ENCODE assay signal across 16 cellular contexts in the genomic region with DNA sequence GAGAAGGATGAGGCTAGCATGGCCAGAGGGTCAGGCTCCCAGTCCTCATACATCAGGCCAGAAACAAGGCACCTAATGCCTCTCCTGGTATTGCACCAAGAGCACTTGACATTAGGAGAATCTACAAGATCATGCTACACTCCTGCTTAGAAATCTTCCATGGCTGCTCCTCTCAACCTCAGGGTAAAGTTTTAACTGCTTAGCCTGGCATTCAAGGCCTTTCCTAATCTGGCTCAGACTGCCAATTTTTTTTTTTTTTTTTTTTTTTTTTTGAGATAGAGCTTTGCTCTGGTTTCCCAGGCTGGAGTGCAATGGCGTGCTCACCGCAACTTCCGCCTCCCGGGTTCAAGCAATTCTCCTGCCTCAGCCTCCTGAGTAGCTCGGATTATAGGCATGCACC. TPM values are rescaled to one million over a fixed set of nuclear protein-coding genes. Genes with fewer than 3 reads are reported as not detected.
A peak's percentile ranks its signal among the peaks of the same experiment; 100 is the strongest.
DNase-seq lines count a peak whose midpoint lies in the region; ATAC-seq and TF ChIP-seq lines count a peak whose summit lies in the region.
"Had no signal": no experiment of that assay in that cellular context is flagged by ENCODE, and none has a peak within 500 bp of the region (broad histone marks: within the 10 kb centered on the region; RNA-seq: fewer than 3 reads in every experiment).

No MANE protein-coding gene starts in this region.

- H3K79me2 ChIP-seq in H9 (ENCODE audit: insufficient read depth, low read length): peaks cover 1% of the 10 kb centered on the region; the same call in 1 of the 2 replicates

- no peaks in the 10 kb centered on the region for H4K20me1 ChIP-seq in H9 (ENCODE audit: control insufficient read depth, insufficient read depth, insufficient read length)

- no peak overlapping the region for H3T11ph ChIP-seq in H9 (ENCODE audit: low read length)

- no peak overlapping the region for H4K5ac ChIP-seq in H9 (ENCODE audit: insufficient read length, low read depth, low read length)

- H3K27ac Mint-ChIP-seq in H9 (0 out of 7 replicates have a peak overlapping the region, but pooled peaks of 1 of the 3 experiments have one; percentile 3), T-helper 17 cell (peak overlapping the region; percentile 37), endothelial cell (ENCODE audit: unreplicated experiment) (peak overlapping the region; percentile 93), osteocyte (ENCODE audit: unreplicated experiment) (peak overlapping the region; percentile 35)
- H3K27ac Mint-ChIP-seq: B cell; CD8-positive, alpha-beta T cell had no signal

- H3K9ac ChIP-seq in H9 (ENCODE audit: extremely low read depth, insufficient read length, low read length): no peak overlapping the region
- H3K9ac ChIP-seq: BLaER1 treated with 17β-estradiol and CSF1 and Interleukin-3, amounts not matched to agents 10 nM and 100 nM had no signal

- no peaks in the 10 kb centered on the region for H3K27me3 ChIP-seq in H9 (ENCODE audit: insufficient read depth, low read length)
- H3K27me3 ChIP-seq: BLaER1 treated with 17β-estradiol and CSF1 and Interleukin-3, amounts not matched to agents 10 nM and 100 nM had no signal

- H3K23me2 ChIP-seq in H9 (ENCODE audit: insufficient read length, low read depth, low read length, poor library complexity, severe bottlenecking): no peaks in the 10 kb centered on the region

- no peaks in the 10 kb centered on the region; the same call in 1 of the 2 replicates for H3K27me3 Mint-ChIP-seq in H9 (ENCODE audit: low read depth)
- no peaks in the 10 kb centered on the region for H3K27me3 Mint-ChIP-seq in T-helper 17 cell
- H3K27me3 Mint-ChIP-seq in endothelial cell (ENCODE audit: unreplicated experiment): no peaks in the 10 kb centered on the region
- no peaks in the 10 kb centered on the region for H3K27me3 Mint-ChIP-seq in osteocyte (ENCODE audit: unreplicated experiment)
- H3K27me3 Mint-ChIP-seq: B cell had no signal

- H4K8ac ChIP-seq in H9 (replicated peaks; ENCODE audit: insufficient read length, low read depth, low read length): peak overlapping the region; percentile 29

- H3K9me3 ChIP-seq in H9 (ENCODE audit: control insufficient read depth, low read depth, low read length) (no peaks in the 10 kb centered on the region), T-helper 17 cell (ENCODE audit: control insufficient read depth, low read length, poor library complexity, severe bottlenecking) (no peaks in the 10 kb centered on the region)
- H3K9me3 ChIP-seq: BLaER1 treated with 17β-estradiol and CSF1 and Interleukin-3, amounts not matched to agents 10 nM and 100 nM had no signal

- no peak overlapping the region for H3K4me2 ChIP-seq in H9 (ENCODE audit: insufficient read depth, insufficient read length, low read length)
- H3K4me2 ChIP-seq: BLaER1 treated with 17β-estradiol and CSF1 and Interleukin-3, amounts not matched to agents 10 nM and 100 nM had no signal

- no peak overlapping the region for H2BK12ac ChIP-seq in H9 (ENCODE audit: insufficient read length, low read depth, low read length)

- DNase-seq in H9 (no peak), T-helper 17 cell (no peak), endothelial cell (ENCODE audit: low spot score) (no peak), osteocyte (ENCODE audit: extremely low spot score, unreplicated experiment) (no peak), amygdala (lab: John Stamatoyannopoulos, UW) (no peak)
- DNase-seq: Calu3; CD8-positive, alpha-beta T cell; DMS 273 treated with DMSO at 0.1 percent for 48 hours; DMS53; DND-41; GOT3; H7 had no signal

- H3K4me3 Mint-ChIP-seq in H9 (peak overlapping the region in 1 of 2 experiments; percentile 12; a peak in 1 of 5 replicates), T-helper 17 cell (no peak overlapping the region), endothelial cell (ENCODE audit: unreplicated experiment) (no peak overlapping the region), osteocyte (ENCODE audit: unreplicated experiment) (no peak overlapping the region)
- H3K4me3 Mint-ChIP-seq: B cell; CD8-positive, alpha-beta T cell had no signal

- no peak for ATAC-seq in T-helper 17 cell
- ATAC-seq in GM21529 (IDR thresholded peaks at IDR 0.05; ENCODE audit: unreplicated experiment): no peak
- no peak for ATAC-seq in GM19455 (IDR thresholded peaks at IDR 0.05; ENCODE audit: unreplicated experiment)
- ATAC-seq: CD8-positive, alpha-beta T cell had no signal

- no peak overlapping the region for H3K14ac ChIP-seq in H9 (ENCODE audit: insufficient read depth, low read length)

- no peak overlapping the region for H2AK5ac ChIP-seq in H9 (ENCODE audit: insufficient read length, low read length)

- peaks cover 12 to 19% of the 10 kb centered on the region in 2 experiments for H3K4me1 Mint-ChIP-seq in H9
- H3K4me1 Mint-ChIP-seq in T-helper 17 cell: peaks cover 21% of the 10 kb centered on the region
- H3K4me1 Mint-ChIP-seq in endothelial cell (ENCODE audit: unreplicated experiment): peaks cover 26% of the 10 kb centered on the region
- peaks cover 28% of the 10 kb centered on the region for H3K4me1 Mint-ChIP-seq in osteocyte (ENCODE audit: unreplicated experiment)

- H3K4ac ChIP-seq in H9 (ENCODE audit: low read depth, low read length): no peak overlapping the region

- H3K4me1 ChIP-seq in H9 (ENCODE audit: insufficient read depth, low read length): no peaks in the 10 kb centered on the region

- TF ChIP-seq CTCF in H9 (conservative IDR thresholded peaks at IDR 0.05) (no peak), endothelial cell (IDR thresholded peaks at IDR 0.05; ENCODE audit: unreplicated experiment) (no peak), osteocyte (IDR thresholded peaks at IDR 0.05) (no peak)

- no CpG with 5 or more reads among the region's 5 CpGs for WGBS in H9 (ENCODE audit: extremely low coverage, insufficient read length, low lambda C conversion rate)

- H4K91ac ChIP-seq in H9 (ENCODE audit: insufficient read length, low read depth, low read length): no peak overlapping the region

- H3K79me1 ChIP-seq in H9 (ENCODE audit: insufficient read depth, low read depth, low read length, poor library complexity, severe bottlenecking): peaks cover 3% of the 10 kb centered on the region

- H2BK15ac ChIP-seq in H9 (ENCODE audit: low read depth, low read length): no peak overlapping the region

- H2BK20ac ChIP-seq in H9 (ENCODE audit: low read depth, low read length, poor library complexity, severe bottlenecking): no peak overlapping the region

- H3K9me3 Mint-ChIP-seq in H9: no peaks in the 10 kb centered on the region
- no peaks in the 10 kb centered on the region for H3K9me3 Mint-ChIP-seq in endothelial cell (ENCODE audit: unreplicated experiment)
- H3K9me3 Mint-ChIP-seq in osteocyte (ENCODE audit: unreplicated experiment): no peaks in the 10 kb centered on the region
- H3K9me3 Mint-ChIP-seq: CD8-positive, alpha-beta T cell had no signal

- H2BK120ac ChIP-seq in H9 (ENCODE audit: low read depth, low read length, poor library complexity, severe bottlenecking): no peak overlapping the region

- no peak overlapping the region for H3K23ac ChIP-seq in H9 (ENCODE audit: insufficient read length, low read depth, low read length)

- H3K18ac ChIP-seq in H9 (ENCODE audit: insufficient read length, low read depth, low read length): no peak overlapping the region

- H3K27ac ChIP-seq in H9 (ENCODE audit: insufficient read length, low read depth, low read length): no peak overlapping the region
- H3K27ac ChIP-seq: BLaER1 treated with 17β-estradiol and CSF1 and Interleukin-3, amounts not matched to agents 10 nM and 100 nM had no signal

- H3K36me3 Mint-ChIP-seq in H9 (ENCODE audit: insufficient read depth in 1 of 3, low read depth in 3 of 3): peaks cover 5 to 39% (median 28%) of the 10 kb centered on the region in 3 experiments; a peak in 6 of 7 replicates
- no peaks in the 10 kb centered on the region for H3K36me3 Mint-ChIP-seq in T-helper 17 cell (ENCODE audit: low read depth)
- H3K36me3 Mint-ChIP-seq in endothelial cell (ENCODE audit: low read depth, unreplicated experiment): no peaks in the 10 kb centered on the region
- H3K36me3 Mint-ChIP-seq in osteocyte (ENCODE audit: unreplicated experiment): peaks cover 14% of the 10 kb centered on the region

- no peak overlapping the region for H2AFZ ChIP-seq in H9 (ENCODE audit: low read length)

- H2BK5ac ChIP-seq in H9 (ENCODE audit: insufficient read length, low read length): no peak overlapping the region

- H3K56ac ChIP-seq in H9 (ENCODE audit: insufficient read length, low read depth, low read length): no peak overlapping the region

RNA-seq across cellular contexts. Expression of a gene that starts 8.2 kb away (rescaled TPM):
- total RNA-seq in H9 (2021) (61.9 and 62.9 TPM in 2 replicates), T-helper 17 cell (10 to 100 TPM; 28.2 to 33.5 TPM), endothelial cell (ENCODE audit: unreplicated experiment) (91.7 TPM), osteocyte (70.2 and 77.4 TPM in 2 replicates)

RNA-seq across cellular contexts. Expression of a gene that starts 34.0 kb away (rescaled TPM):
- total RNA-seq in H9 (2021) (15.4 and 15.9 TPM in 2 replicates), T-helper 17 cell (10 to 100 TPM; 69.6 to 88.5 TPM), endothelial cell (ENCODE audit: unreplicated experiment) (18.1 TPM), osteocyte (16.5 and 17.2 TPM in 2 replicates)

RNA-seq across cellular contexts. Expression of a gene that starts 38.6 kb away (rescaled TPM):
- total RNA-seq in H9 (2021): 242 and 252 TPM in 2 replicates
- 10 to 100 TPM; 78.5 to 85.5 TPM for total RNA-seq in T-helper 17 cell
- total RNA-seq in endothelial cell (ENCODE audit: unreplicated experiment): 175 TPM
- 144 TPM in 2 replicates for total RNA-seq in osteocyte

RNA-seq across cellular contexts. Expression of a gene that starts 43.0 kb away (rescaled TPM):
- total RNA-seq in H9 (2021) (106 and 116 TPM in 2 replicates), T-helper 17 cell (not detected), endothelial cell (ENCODE audit: unreplicated experiment) (79.4 TPM), osteocyte (66.1 and 66.9 TPM in 2 replicates)
- total RNA-seq: B cell; CD8-positive, alpha-beta T cell had no signal
